In the genomic region with DNA sequence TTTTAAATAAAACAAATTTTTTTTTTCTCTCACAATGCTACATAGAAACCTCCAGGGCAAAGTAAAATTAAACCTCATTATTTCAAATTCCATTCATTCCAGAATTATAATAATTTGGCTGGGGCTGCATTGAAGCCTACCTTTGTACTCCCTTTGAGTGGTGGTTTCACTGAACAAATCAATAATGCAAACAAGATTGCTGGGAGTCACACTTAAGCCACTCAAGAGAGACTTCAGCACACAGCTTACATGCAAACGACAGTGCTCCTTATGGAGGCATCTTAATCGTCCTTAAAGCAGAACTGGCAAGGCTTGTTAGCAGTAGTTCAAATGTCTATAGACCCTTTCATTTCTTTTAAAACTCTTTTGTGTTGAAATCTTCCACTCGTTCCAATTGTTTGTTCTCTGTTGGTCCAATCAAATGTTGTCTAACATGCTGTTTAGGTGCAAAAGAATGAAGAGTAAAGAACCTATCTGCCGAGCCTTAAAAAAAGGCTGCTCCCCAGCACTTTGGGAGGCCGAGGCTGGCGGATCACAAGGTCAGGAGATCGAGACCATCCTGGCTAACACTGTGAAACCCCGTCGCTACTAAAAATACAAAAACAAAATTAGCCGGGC, we compare ENCODE assay signal across 28 cellular contexts.
DNase-seq lines count a peak whose midpoint lies in the region; ATAC-seq, FAIRE-seq and TF ChIP-seq lines count a peak whose summit lies in the region.
"Had no signal": no experiment of that assay in that cellular context is flagged by ENCODE, and none has a peak within 500 bp of the region (broad histone marks: within the 10 kb centered on the region; RNA-seq: fewer than 3 reads in every experiment).

No MANE protein-coding gene starts in this region.

- H3K27me3 ChIP-seq in WERI-Rb-1 (ENCODE audit: insufficient read depth, low read depth, severe bottlenecking) (no peaks in the 10 kb centered on the region), right lobe of liver (no peaks in the 10 kb centered on the region), small intestine (ENCODE audit: control insufficient read depth in 2 of 2, insufficient read depth in 2 of 2, low read length in 2 of 2) (no peaks in the 10 kb centered on the region), adrenal gland (no peaks in the 10 kb centered on the region)
- H3K27me3 ChIP-seq: BLaER1, gastrocnemius medialis, Peyer's patch, upper lobe of left lung had no signal

- no peaks in the 10 kb centered on the region for H3K9me3 ChIP-seq in WERI-Rb-1 (ENCODE audit: severe bottlenecking)
- no peaks in the 10 kb centered on the region for H3K9me3 ChIP-seq in right lobe of liver
- no peaks in the 10 kb centered on the region for H3K9me3 ChIP-seq in small intestine (ENCODE audit: control insufficient read depth, low read depth)
- no peaks in the 10 kb centered on the region for H3K9me3 ChIP-seq in adrenal gland (replicated peaks in 1 of 3)
- H3K9me3 ChIP-seq: gastrocnemius medialis, Peyer's patch, psoas muscle, upper lobe of left lung had no signal

- intact Hi-C loops in right lobe of liver (cut with DNase I) = no loop called here
- intact Hi-C loops in adrenal gland (cut with DNase I) = no loop called here

- 44% methylated on average over 10 of the region's 10 CpGs for WGBS in right lobe of liver (ENCODE audit: insufficient coverage, low coverage, low lambda C conversion rate, missing lambda C conversion rate)
- WGBS in small intestine, 3 donors = 26 to 66% (median 33%) methylated on average over 10 of the region's 10 CpGs
- 77 to 85% (median 81%) methylated on average over 10 of the region's 10 CpGs for WGBS in adrenal gland, 4 donors

- peaks cover 0 to 12% (median 3%) of the 10 kb centered on the region in 4 donors for H3K4me1 ChIP-seq in right lobe of liver
- no peaks in the 10 kb centered on the region for H3K4me1 ChIP-seq in small intestine (ENCODE audit: control insufficient read depth in 2 of 2, insufficient read depth in 1 of 2, low read depth in 1 of 2, low read length in 1 of 2)
- no peaks in the 10 kb centered on the region for H3K4me1 ChIP-seq in adrenal gland (replicated peaks in 1 of 2)
- H3K4me1 ChIP-seq: BLaER1, gastrocnemius medialis, Peyer's patch, psoas muscle, upper lobe of left lung had no signal

- ATAC-seq in right lobe of liver = peak; percentile 82 to 94 (median 84)
- no peak for ATAC-seq in GM21737 (IDR thresholded peaks at IDR 0.05; ENCODE audit: unreplicated experiment)
- ATAC-seq: activated naive CD4-positive, alpha-beta T cell treated with anti-CD3 and anti-CD28 coated beads, Interleukin-2, amount 50 U/mL, for 72 hours; gastrocnemius medialis; HCT116; psoas muscle; stimulated activated naive B cell treated with anti-CD40 and anti-IgM and Interleukin-4, amounts not matched to agents 10 μg/mL and 1 μg/mL and 100 μg/mL, for 72 hours had no signal

- H3K4me3 ChIP-seq in WERI-Rb-1 (ENCODE audit: low read depth, low read length) (no peak overlapping the region), right lobe of liver (no peak overlapping the region), small intestine (ENCODE audit: low read depth in 1 of 2, low read length in 2 of 2) (no peak overlapping the region), adrenal gland (no peak overlapping the region)
- H3K4me3 ChIP-seq: BLaER1, gastrocnemius medialis, Peyer's patch, psoas muscle, upper lobe of left lung had no signal

- H3K27ac ChIP-seq in WERI-Rb-1 (no peak overlapping the region), right lobe of liver (peak overlapping the region in 1 of 3 donors; percentile 3), small intestine (ENCODE audit: low read depth in 1 of 2, low read length in 1 of 2) (no peak overlapping the region), adrenal gland (no peak overlapping the region)
- H3K27ac ChIP-seq: BLaER1, gastrocnemius medialis, Peyer's patch, psoas muscle, upper lobe of left lung, VCaP had no signal

- no peak for FAIRE-seq in small intestine (lab: Jason Lieb, UNC)
- FAIRE-seq: bronchial epithelial cell, G401.6 had no signal

- TF ChIP-seq POLR2A in right lobe of liver (IDR thresholded peaks at IDR 0.05) (no peak), adrenal gland (IDR thresholded peaks at IDR 0.05) (no peak)

- no peak for TF ChIP-seq CTCF in WERI-Rb-1 (IDR thresholded peaks at IDR 0.05; ENCODE audit: low read depth, low read length)
- TF ChIP-seq CTCF in right lobe of liver (IDR thresholded peaks at IDR 0.05) = no peak
- TF ChIP-seq CTCF in adrenal gland (IDR thresholded peaks at IDR 0.05) = no peak

- H3K36me3 ChIP-seq in WERI-Rb-1 = no peaks in the 10 kb centered on the region
- no peaks in the 10 kb centered on the region for H3K36me3 ChIP-seq in right lobe of liver
- no peaks in the 10 kb centered on the region for H3K36me3 ChIP-seq in small intestine (ENCODE audit: control insufficient read depth in 2 of 2, insufficient read depth in 2 of 2, low read length in 2 of 2)
- H3K36me3 ChIP-seq in adrenal gland (replicated peaks in 1 of 2) = no peaks in the 10 kb centered on the region
- H3K36me3 ChIP-seq: BLaER1, gastrocnemius medialis, Peyer's patch, upper lobe of left lung had no signal

- DNase-seq in NCI-H1048 (lab: John Stamatoyannopoulos, UW) (peak; percentile 93), WERI-Rb-1 (peak; percentile 37), right lobe of liver (no peak), small intestine (peak; percentile 41), cerebellum (ENCODE audit: low spot score) (no peak), adrenal gland (no peak)
- DNase-seq: activated CD4-positive, alpha-beta T cell treated with anti-CD3 and anti-CD28 coated beads for 48 hours; activated CD8-positive, alpha-beta memory T cell treated with anti-CD3 and anti-CD28 coated beads for 24 hours; DMS53; gastrocnemius medialis; hypothalamus; MV-4-11; naive B cell; NCI-H1694 treated with DMSO at 0.1 percent for 48 hours; NCI-H2171 treated with DMSO at 0.1 percent for 48 hours; NCI-H748 treated with DMSO at 0.1 percent for 48 hours; nucleus accumbens; Peyer's patch; psoas muscle; stimulated activated naive B cell treated with anti-CD40 and anti-IgM and Interleukin-4, amounts not matched to agents 10 μg/mL and 1 μg/mL and 100 μg/mL, for 72 hours had no signal

Comparison
In these comparisons a context has a peak if more than half of its experiments do, and no peak if none do; other contexts are left out.
1. DNase-seq: peak in NCI-H1048 (single experiment), WERI-Rb-1 (single experiment) and small intestine (single experiment); none in right lobe of liver (0 of 3), cerebellum (single experiment) and adrenal gland (0 of 7).